10 cellular contexts compared by ENCODE assay signal in genomic region chr4:182062936-182063335, GRCh38.
DNase-seq lines count a peak whose midpoint lies in the region; FAIRE-seq and TF ChIP-seq lines count a peak whose summit lies in the region.
"Had no signal": no experiment of that assay in that cellular context is flagged by ENCODE, and none has a peak within 500 bp of the region (broad histone marks: within the 10 kb centered on the region; RNA-seq: fewer than 3 reads in every experiment).

No MANE protein-coding gene starts in this region.

- no peak overlapping the region for H3K27ac Mint-ChIP-seq in activated CD4-positive, alpha-beta memory T cell treated with anti-CD3 and anti-CD28 coated beads, Interleukin-2, amount 10 ng/mL, durations not matched to agents 7 days and 5 days
- H3K27ac Mint-ChIP-seq: activated naive CD4-positive, alpha-beta T cell treated with anti-CD3 and anti-CD28 coated beads for 36 hours had no signal

- no peaks in the 10 kb centered on the region for H3K36me3 Mint-ChIP-seq in activated CD4-positive, alpha-beta memory T cell treated with anti-CD3 and anti-CD28 coated beads, Interleukin-2, amount 10 ng/mL, durations not matched to agents 7 days and 5 days (ENCODE audit: low read depth)

- intact Hi-C loops in A673 (cut with micrococcal nuclease; ENCODE audit: unreplicated experiment), result no loop called here

- no peak overlapping the region for H3K4me3 ChIP-seq in A673 (ENCODE audit: low read depth, low read length, poor library complexity, severe bottlenecking)

- TF ChIP-seq POLR2A in H54 (IDR thresholded peaks at IDR 0.05; ENCODE audit: low read depth, low read length), result no peak

- no peak for FAIRE-seq in H54 (lab: Jason Lieb, UNC)

- H3K4me3 Mint-ChIP-seq in activated CD4-positive, alpha-beta memory T cell treated with anti-CD3 and anti-CD28 coated beads, Interleukin-2, amount 10 ng/mL, durations not matched to agents 7 days and 5 days, result no peak overlapping the region
- H3K4me3 Mint-ChIP-seq: activated naive CD4-positive, alpha-beta T cell treated with anti-CD3 and anti-CD28 coated beads for 36 hours had no signal

- H3K27me3 Mint-ChIP-seq in activated CD4-positive, alpha-beta memory T cell treated with anti-CD3 and anti-CD28 coated beads, Interleukin-2, amount 10 ng/mL, durations not matched to agents 7 days and 5 days, result no peaks in the 10 kb centered on the region

- TF ChIP-seq CTCF in A673 (conservative IDR thresholded peaks at IDR 0.05; ENCODE audit: low read depth, low read length), result no peak

- DNase-seq in A673 (ENCODE audit: low spot score), result peak; percentile 11
- DNase-seq in H54 (ENCODE audit: insufficient read length, low spot score), result peak; percentile 22
- DNase-seq in SW480 (ENCODE audit: low spot score), result peak; percentile 1
- DNase-seq in glomerular visceral epithelial cell (ENCODE audit: extremely low spot score), result peak; percentile 34
- no peak for DNase-seq in stimulated activated CD4-positive, alpha-beta T cell treated with anti-CD3 and anti-CD28 coated beads, Interleukin-2, amount 100 ng/mL, for 24 hours
- DNase-seq in stimulated activated CD8-positive, alpha-beta memory T cell treated with anti-CD3 and anti-CD28 coated beads, Interleukin-4, amount 100 ng/mL, for 48 hours, result no peak
- DNase-seq in effector CD4-positive, alpha-beta T cell, result no peak
- no peak for DNase-seq in activated CD4-positive, alpha-beta memory T cell treated with anti-CD3 and anti-CD28 coated beads, Interleukin-2, amount 10 ng/mL, durations not matched to agents 7 days and 5 days
- DNase-seq: activated naive CD4-positive, alpha-beta T cell treated with anti-CD3 and anti-CD28 coated beads for 36 hours; head of caudate nucleus had no signal

- CTCF ChIA-PET in A673 (lab: Charles Lee), result no interaction called here
- CTCF ChIA-PET in activated CD4-positive, alpha-beta memory T cell treated with anti-CD3 and anti-CD28 coated beads, Interleukin-2, amount 10 ng/mL, durations not matched to agents 7 days and 5 days (lab: Charles Lee), result no interaction called here

- H3K4me1 Mint-ChIP-seq in activated CD4-positive, alpha-beta memory T cell treated with anti-CD3 and anti-CD28 coated beads, Interleukin-2, amount 10 ng/mL, durations not matched to agents 7 days and 5 days, result no peaks in the 10 kb centered on the region

- H3K4me1 ChIP-seq in A673 (ENCODE audit: insufficient read depth, low read length, poor library complexity, severe bottlenecking), result peaks cover 8% of the 10 kb centered on the region

- BruUV-seq in A673 (replicated peaks; lab: Mats Ljungman, UMichigan), result no TSS peak

- no peaks in the 10 kb centered on the region for H3K9me3 ChIP-seq in A673 (ENCODE audit: low read depth, low read length, poor library complexity, severe bottlenecking)

- peaks cover 2% of the 10 kb centered on the region for H3K9me3 Mint-ChIP-seq in activated CD4-positive, alpha-beta memory T cell treated with anti-CD3 and anti-CD28 coated beads, Interleukin-2, amount 10 ng/mL, durations not matched to agents 7 days and 5 days
- H3K9me3 Mint-ChIP-seq: activated naive CD4-positive, alpha-beta T cell treated with anti-CD3 and anti-CD28 coated beads for 36 hours had no signal

- no peaks in the 10 kb centered on the region for H3K27me3 ChIP-seq in A673 (replicated peaks; ENCODE audit: insufficient read depth, low read depth, low read length, poor library complexity)

- H3K27ac ChIP-seq in A673 (ENCODE audit: low read depth, low read length, poor library complexity, severe bottlenecking), result no peak overlapping the region

- H3K36me3 ChIP-seq in A673 (ENCODE audit: insufficient read depth, low read length, poor library complexity, severe bottlenecking), result no peaks in the 10 kb centered on the region

- POLR2A ChIA-PET in A673 (lab: Charles Lee; ENCODE audit: low non-redundant PET), result no interaction called here
- POLR2A ChIA-PET in activated CD4-positive, alpha-beta memory T cell treated with anti-CD3 and anti-CD28 coated beads, Interleukin-2, amount 10 ng/mL, durations not matched to agents 7 days and 5 days (lab: Charles Lee), result no interaction called here

Comparison
In these comparisons a context has a peak if more than half of its experiments do, and no peak if none do; other contexts are left out.
1. DNase-seq: peak in A673 (single experiment), H54 (single experiment), SW480 (single experiment) and glomerular visceral epithelial cell (single experiment); none in stimulated activated CD4-positive, alpha-beta T cell treated with anti-CD3 and anti-CD28 coated beads, Interleukin-2, amount 100 ng/mL, for 24 hours (0 of 2), stimulated activated CD8-positive, alpha-beta memory T cell treated with anti-CD3 and anti-CD28 coated beads, Interleukin-4, amount 100 ng/mL, for 48 hours (single experiment), effector CD4-positive, alpha-beta T cell (single experiment) and activated CD4-positive, alpha-beta memory T cell treated with anti-CD3 and anti-CD28 coated beads, Interleukin-2, amount 10 ng/mL, durations not matched to agents 7 days and 5 days (single experiment).